ENCODE assay signal across 8 cellular contexts in genomic region chrX:17737707-17738001, GRCh38. TPM values are rescaled to one million over a fixed set of nuclear protein-coding genes. Genes with fewer than 3 reads are reported as not detected.
DNase-seq lines count a peak whose midpoint lies in the region; ATAC-seq and TF ChIP-seq lines count a peak whose summit lies in the region.

No MANE protein-coding gene starts in this region.

- peak in 1 of 3 donors; percentile 35 for DNase-seq in CD4-positive, CD25-positive, alpha-beta regulatory T cell
- DNase-seq in adipocyte (ENCODE audit: low read depth) (no peak), right lobe of liver (no peak), testis (no peak), cortex of kidney (lab: John Stamatoyannopoulos, UW) (no peak)

- peak overlapping the region; percentile 68 for H3K27ac ChIP-seq in CD4-positive, CD25-positive, alpha-beta regulatory T cell (ENCODE audit: insufficient read depth, low read length, poor library complexity, severe bottlenecking)
- H3K27ac ChIP-seq in right lobe of liver (peak overlapping the region; percentile 80 to 89 (median 87)), testis (peak overlapping the region; percentile 95 to 97)

- no peaks in the 10 kb centered on the region for H3K27me3 ChIP-seq in CD4-positive, CD25-positive, alpha-beta regulatory T cell (ENCODE audit: control insufficient read depth, insufficient read depth, low read length)
- H3K27me3 ChIP-seq in adipocyte (replicated peaks; ENCODE audit: control insufficient read depth, insufficient read depth, low read length) (no peaks in the 10 kb centered on the region), right lobe of liver (no peaks in the 10 kb centered on the region), testis (no peaks in the 10 kb centered on the region)

- H3K4me1 ChIP-seq in CD4-positive, CD25-positive, alpha-beta regulatory T cell (ENCODE audit: control insufficient read depth, insufficient read depth, low read length, poor library complexity, severe bottlenecking): peaks cover 6% of the 10 kb centered on the region
- H3K4me1 ChIP-seq in adipocyte (ENCODE audit: control insufficient read depth, insufficient read depth, low read length) (no peaks in the 10 kb centered on the region), right lobe of liver (peaks cover 0 to 6% (median 0%) of the 10 kb centered on the region in 4 donors), testis (no peaks in the 10 kb centered on the region)

- H3K9me3 ChIP-seq in CD4-positive, CD25-positive, alpha-beta regulatory T cell (ENCODE audit: control insufficient read depth in 2 of 2, low read length in 2 of 2): no peaks in the 10 kb centered on the region
- H3K9me3 ChIP-seq in adipocyte (ENCODE audit: control insufficient read depth, low read length): no peaks in the 10 kb centered on the region
- no peaks in the 10 kb centered on the region for H3K9me3 ChIP-seq in right lobe of liver
- H3K9me3 ChIP-seq in testis: no peaks in the 10 kb centered on the region

- intact Hi-C loops in right lobe of liver (cut with DNase I) (no loop called here), testis (cut with DNase I; ENCODE audit: low total_unique reads) (no loop called here)

- H3K36me3 Mint-ChIP-seq in CD4-positive, CD25-positive, alpha-beta regulatory T cell: no peaks in the 10 kb centered on the region

- WGBS in right lobe of liver (ENCODE audit: insufficient coverage, low coverage, low lambda C conversion rate, missing lambda C conversion rate): 30% methylated on average over 3 of the region's 16 CpGs
- WGBS in testis, 2 donors: 0% methylated on average over 7 to 8 of the region's 16 CpGs

- H3K4me3 Mint-ChIP-seq in CD4-positive, CD25-positive, alpha-beta regulatory T cell: peak overlapping the region; percentile 91 to 97 (median 95)

- H3K4me3 ChIP-seq in CD4-positive, CD25-positive, alpha-beta regulatory T cell (ENCODE audit: low read depth, low read length): peak overlapping the region; percentile 65
- H3K4me3 ChIP-seq in adipocyte (ENCODE audit: low read length) (peak overlapping the region; percentile 84), right lobe of liver (peak overlapping the region; percentile 39 to 59 (median 50)), testis (peak overlapping the region; percentile 66 to 78)

- TF ChIP-seq POLR2A in right lobe of liver (IDR thresholded peaks at IDR 0.05) (peak; percentile 26), testis (IDR thresholded peaks at IDR 0.05) (no peak)

- peaks cover 9 to 31% (median 17%) of the 10 kb centered on the region in 4 donors for H3K4me1 Mint-ChIP-seq in CD4-positive, CD25-positive, alpha-beta regulatory T cell

- H3K36me3 ChIP-seq in CD4-positive, CD25-positive, alpha-beta regulatory T cell (ENCODE audit: control insufficient read depth, insufficient read depth, low read length): no peaks in the 10 kb centered on the region
- H3K36me3 ChIP-seq in adipocyte (ENCODE audit: control insufficient read depth, insufficient read depth, low read length, severe bottlenecking) (no peaks in the 10 kb centered on the region), right lobe of liver (no peaks in the 10 kb centered on the region), testis (ENCODE audit: low read depth, missing control alignments) (no peaks in the 10 kb centered on the region)

- H3K27me3 Mint-ChIP-seq in CD4-positive, CD25-positive, alpha-beta regulatory T cell: peaks cover 16% of the 10 kb centered on the region

- TF ChIP-seq CTCF in right lobe of liver (IDR thresholded peaks at IDR 0.05): no peak
- no peak for TF ChIP-seq CTCF in testis (IDR thresholded peaks at IDR 0.05)

- peaks cover 0 to 2% (median 0%) of the 10 kb centered on the region in 7 donors for H3K9me3 Mint-ChIP-seq in CD4-positive, CD25-positive, alpha-beta regulatory T cell

- H3K9ac ChIP-seq in adipocyte (ENCODE audit: low read length): peak overlapping the region; percentile 88

- ATAC-seq in CD4-positive, CD25-positive, alpha-beta regulatory T cell (ENCODE audit: low read depth in 2 of 2): no peak
- ATAC-seq in HG03571 (IDR thresholded peaks at IDR 0.05; ENCODE audit: unreplicated experiment): peak; percentile 2
- ATAC-seq in right lobe of liver: no peak
- ATAC-seq in GM21360 (IDR thresholded peaks at IDR 0.05; ENCODE audit: unreplicated experiment): no peak
- ATAC-seq in GM21529 (IDR thresholded peaks at IDR 0.05; ENCODE audit: unreplicated experiment): no peak

- H3K27ac Mint-ChIP-seq in CD4-positive, CD25-positive, alpha-beta regulatory T cell: peak overlapping the region; percentile 91 to 95 (median 94)

RNA-seq across cellular contexts. Expression of gene SCML1, which starts 0.4 kb away (rescaled TPM):
- 11.6 TPM for total RNA-seq in CD4-positive, CD25-positive, alpha-beta regulatory T cell
- polyA plus RNA-seq in CD4-positive, CD25-positive, alpha-beta regulatory T cell: 1 to 10 TPM in 3 of 4 donors, under 1 TPM in 1; 0.24 to 3.6 (median 2.0) TPM
- 10 to 100 TPM in 5 of 6 experiments, 1 to 10 TPM in 1; 7.0 to 15.2 (median 13.8) TPM for total RNA-seq in right lobe of liver
- total RNA-seq in testis: 100 to 1,000 TPM in 1 of 2 donors, 10 to 100 TPM in 1; 83.4 to 112 TPM
- polyA plus RNA-seq in testis (ENCODE audit: insufficient read depth, low read depth, low replicate concordance): 49.8 TPM
